In genomic region chr10:9015005-9015404, GRCh38 we compare ENCODE assay signal across 37 cellular contexts.
A peak's percentile ranks its signal among the peaks of the same experiment; 100 is the strongest.
DNase-seq lines count a peak whose midpoint lies in the region; ATAC-seq, FAIRE-seq and TF ChIP-seq lines count a peak whose summit lies in the region.
"Had no signal": no experiment of that assay in that cellular context is flagged by ENCODE, and none has a peak within 500 bp of the region (broad histone marks: within the 10 kb centered on the region; RNA-seq: fewer than 3 reads in every experiment).

No MANE protein-coding gene starts in this region.

- H3K27ac ChIP-seq in A673 (ENCODE audit: low read depth, low read length, poor library complexity, severe bottlenecking): no peak overlapping the region
- peak overlapping the region; percentile 44 for H3K27ac ChIP-seq in CD4-positive, alpha-beta memory T cell (ENCODE audit: low read depth, low read length)
- H3K27ac ChIP-seq in stomach: no peak overlapping the region
- H3K27ac ChIP-seq: colonic mucosa, epithelial cell of prostate, neutrophil, PC-9, right atrium auricular region, vagina had no signal

- H3K27me3 Mint-ChIP-seq in CD4-positive, alpha-beta memory T cell: peaks cover 4 to 9% of the 10 kb centered on the region in 2 donors
- H3K27me3 Mint-ChIP-seq in activated T-helper 17 cell treated with anti-CD3 and anti-CD28 coated beads, Interleukin-2, amount 50 U/mL, for 72 hours: peaks cover 13% of the 10 kb centered on the region
- H3K27me3 Mint-ChIP-seq: naive thymus-derived CD4-positive, alpha-beta T cell had no signal

- intact Hi-C loops in A673 (cut with micrococcal nuclease; ENCODE audit: unreplicated experiment) (no loop called here), stomach (cut with DNase I; ENCODE audit: low total_unique reads) (no loop called here)
- intact Hi-C loops in CD4-positive, alpha-beta memory T cell (cut with micrococcal nuclease): loop anchor here (5.0 to 10.0 kb wide), 2 partner anchors 47 to 190 kb away; no protein-coding TSS in a partner anchor

- BruUV-seq in A673 (replicated peaks; lab: Mats Ljungman, UMichigan): no TSS peak

- H3K36me3 ChIP-seq in A673 (ENCODE audit: insufficient read depth, low read length, poor library complexity, severe bottlenecking): no peaks in the 10 kb centered on the region
- no peaks in the 10 kb centered on the region for H3K36me3 ChIP-seq in CD4-positive, alpha-beta memory T cell (ENCODE audit: insufficient read depth, low read length)
- H3K36me3 ChIP-seq in stomach: no peaks in the 10 kb centered on the region
- H3K36me3 ChIP-seq: colonic mucosa, neutrophil, right atrium auricular region, vagina had no signal

- H3K9me3 ChIP-seq in A673 (ENCODE audit: low read depth, low read length, poor library complexity, severe bottlenecking) (no peaks in the 10 kb centered on the region), stomach (no peaks in the 10 kb centered on the region)
- no peaks in the 10 kb centered on the region for H3K9me3 ChIP-seq in CD4-positive, alpha-beta memory T cell (ENCODE audit: control insufficient read depth in 1 of 2, low read length in 2 of 2)
- H3K9me3 ChIP-seq: colonic mucosa, neutrophil, right atrium auricular region, SK-N-SH, vagina had no signal

- H3K9me3 Mint-ChIP-seq in CD4-positive, alpha-beta memory T cell: peaks cover 0 to 3% (median 0%) of the 10 kb centered on the region in 8 donors
- H3K9me3 Mint-ChIP-seq in activated T-helper 17 cell treated with anti-CD3 and anti-CD28 coated beads, Interleukin-2, amount 50 U/mL, for 72 hours: no peaks in the 10 kb centered on the region
- H3K9me3 Mint-ChIP-seq: activated naive CD4-positive, alpha-beta T cell treated with anti-CD3 and anti-CD28 coated beads, Interleukin-2, amount 10 ng/mL, durations not matched to agents 7 days and 5 days; activated T-helper 1 cell treated with anti-CD3 and anti-CD28 coated beads, Interleukin-12 subunit alpha, Interleukin-12 subunit beta, Interleukin-2, Interleukin-4 antibody, amounts not matched to agents 30 ng/mL and 10 ng/mL and 1 ng/mL, durations not matched to agents 14 hours and 24 hours and 36 hours had no signal

- H3K4me3 Mint-ChIP-seq in CD4-positive, alpha-beta memory T cell: peak overlapping the region; percentile 43 to 79 (median 64)
- H3K4me3 Mint-ChIP-seq in activated T-helper 17 cell treated with anti-CD3 and anti-CD28 coated beads, Interleukin-2, amount 50 U/mL, for 72 hours: peak overlapping the region; percentile 10
- H3K4me3 Mint-ChIP-seq: activated naive CD4-positive, alpha-beta T cell treated with anti-CD3 and anti-CD28 coated beads, Interleukin-2, amount 10 ng/mL, durations not matched to agents 7 days and 5 days; activated T-helper 1 cell treated with anti-CD3 and anti-CD28 coated beads, Interleukin-12 subunit alpha, Interleukin-12 subunit beta, Interleukin-2, Interleukin-4 antibody, amounts not matched to agents 30 ng/mL and 10 ng/mL and 1 ng/mL, durations not matched to agents 14 hours and 24 hours and 36 hours; naive thymus-derived CD4-positive, alpha-beta T cell; T-helper 17 cell had no signal

- H3K4me3 ChIP-seq in A673 (ENCODE audit: low read depth, low read length, poor library complexity, severe bottlenecking): no peak overlapping the region
- no peak overlapping the region for H3K4me3 ChIP-seq in CD4-positive, alpha-beta memory T cell (ENCODE audit: low read length in 2 of 2)
- no peak overlapping the region for H3K4me3 ChIP-seq in stomach
- H3K4me3 ChIP-seq: colonic mucosa, PC-9, right atrium auricular region, smooth muscle cell, vagina had no signal

- peak; percentile 31 for FAIRE-seq in endometrium (lab: Jason Lieb, UNC)
- FAIRE-seq: HepG2 had no signal

- TF ChIP-seq POLR2A in stomach (IDR thresholded peaks at IDR 0.05): no peak

- WGBS in stomach, 5 donors: 74 to 89% (median 82%) methylated on average over 2 of the region's 2 CpGs

- DNase-seq in A673 (ENCODE audit: low spot score) (peak; percentile 30), globus pallidus (ENCODE audit: low spot score) (no peak), stomach (no peak)
- no peak for DNase-seq in CD4-positive, alpha-beta memory T cell
- DNase-seq: activated CD4-positive, CD25-positive, alpha-beta regulatory T cell treated with anti-CD3 and anti-CD28 coated beads, Interleukin-2, amount 50 U/mL, for 72 hours; activated CD8-positive, alpha-beta memory T cell treated with anti-CD3 and anti-CD28 coated beads for 24 hours; activated naive CD4-positive, alpha-beta T cell treated with anti-CD3 and anti-CD28 coated beads, Interleukin-2, amount 10 ng/mL, durations not matched to agents 7 days and 5 days; anterior cingulate cortex; colonic mucosa; COR-L47; effector CD4-positive, alpha-beta T cell; GDM1; islet precursor cell; Karpas-422; left ventricle myocardium superior; midbrain; naive thymus-derived CD4-positive, alpha-beta T cell; NCI-H1417 treated with DMSO at 0.1 percent for 48 hours; NCI-H2081; NCI-H2227 treated with DMSO at 0.1 percent for 48 hours; NCI-H69; PC-9; posterior cingulate gyrus; SK-N-SH; stimulated activated CD4-positive, alpha-beta T cell treated with anti-CD3 and anti-CD28 coated beads, Interleukin-1b, Interleukin-23, amount 100 ng/mL, for 48 hours; stimulated activated naive CD4-positive, alpha-beta T cell treated with Interleukin-2 at 50 U/mL for 16 hours; T-helper 17 cell had no signal

- CTCF ChIA-PET in A673 (lab: Charles Lee): no interaction called here
- CTCF ChIA-PET in CD4-positive, alpha-beta memory T cell (lab: Charles Lee; ENCODE audit: partially characterized antibody): no interaction called here

- H3K27ac Mint-ChIP-seq in CD4-positive, alpha-beta memory T cell: peak overlapping the region; percentile 39 to 90 (median 76)
- H3K27ac Mint-ChIP-seq in activated T-helper 17 cell treated with anti-CD3 and anti-CD28 coated beads, Interleukin-2, amount 50 U/mL, for 72 hours: no peak overlapping the region
- H3K27ac Mint-ChIP-seq: activated naive CD4-positive, alpha-beta T cell treated with anti-CD3 and anti-CD28 coated beads, Interleukin-2, amount 10 ng/mL, durations not matched to agents 7 days and 5 days; activated T-helper 1 cell treated with anti-CD3 and anti-CD28 coated beads, Interleukin-12 subunit alpha, Interleukin-12 subunit beta, Interleukin-2, Interleukin-4 antibody, amounts not matched to agents 30 ng/mL and 10 ng/mL and 1 ng/mL, durations not matched to agents 14 hours and 24 hours and 36 hours; naive thymus-derived CD4-positive, alpha-beta T cell; T-helper 17 cell had no signal

- peaks cover 0 to 4% of the 10 kb centered on the region in 2 donors for H3K36me3 Mint-ChIP-seq in CD4-positive, alpha-beta memory T cell
- H3K36me3 Mint-ChIP-seq in activated T-helper 17 cell treated with anti-CD3 and anti-CD28 coated beads, Interleukin-2, amount 50 U/mL, for 72 hours (ENCODE audit: low read depth): no peaks in the 10 kb centered on the region
- H3K36me3 Mint-ChIP-seq: activated naive CD4-positive, alpha-beta T cell treated with anti-CD3 and anti-CD28 coated beads, Interleukin-2, amount 10 ng/mL, durations not matched to agents 7 days and 5 days; naive thymus-derived CD4-positive, alpha-beta T cell had no signal

- H3K27me3 ChIP-seq in A673 (replicated peaks; ENCODE audit: insufficient read depth, low read depth, low read length, poor library complexity): no peaks in the 10 kb centered on the region
- no peaks in the 10 kb centered on the region for H3K27me3 ChIP-seq in CD4-positive, alpha-beta memory T cell (ENCODE audit: insufficient read depth, low read length)
- no peaks in the 10 kb centered on the region for H3K27me3 ChIP-seq in stomach
- H3K27me3 ChIP-seq: colonic mucosa, neutrophil, right atrium auricular region, vagina had no signal

- POLR2A ChIA-PET in A673 (lab: Charles Lee; ENCODE audit: low non-redundant PET): no interaction called here
- POLR2A ChIA-PET in CD4-positive, alpha-beta memory T cell (lab: Charles Lee; ENCODE audit: partially characterized antibody): interaction anchor here (0.7 to 2.3 kb wide), 6 partner anchors 8 to 958 kb away, joined by 3 to 14 read pairs (median 4); no protein-coding TSS in a partner anchor

- H3K4me1 Mint-ChIP-seq in CD4-positive, alpha-beta memory T cell: peaks cover 7 to 18% (median 13%) of the 10 kb centered on the region in 4 donors
- H3K4me1 Mint-ChIP-seq in activated T-helper 17 cell treated with anti-CD3 and anti-CD28 coated beads, Interleukin-2, amount 50 U/mL, for 72 hours: peaks cover 4% of the 10 kb centered on the region

- TF ChIP-seq CTCF in A673 (conservative IDR thresholded peaks at IDR 0.05; ENCODE audit: low read depth, low read length) (no peak), stomach (IDR thresholded peaks at IDR 0.05) (no peak)

- no peak for TF ChIP-seq EP300 in stomach (IDR thresholded peaks at IDR 0.05)

- H3K4me1 ChIP-seq in A673 (ENCODE audit: insufficient read depth, low read length, poor library complexity, severe bottlenecking) (peaks cover 20% of the 10 kb centered on the region), stomach (no peaks in the 10 kb centered on the region)
- H3K4me1 ChIP-seq in CD4-positive, alpha-beta memory T cell (ENCODE audit: insufficient read depth, low read length): peaks cover 7% of the 10 kb centered on the region
- H3K4me1 ChIP-seq: colonic mucosa, right atrium auricular region, vagina had no signal

- no peak for ATAC-seq in activated T-helper 17 cell treated with anti-CD3 and anti-CD28 coated beads, Interleukin-2, amount 50 U/mL, for 72 hours (replicated peaks)
- ATAC-seq in GM21360 (IDR thresholded peaks at IDR 0.05; ENCODE audit: unreplicated experiment): no peak
- ATAC-seq: HepG2; left ventricle myocardium superior; naive thymus-derived CD4-positive, alpha-beta T cell had no signal
